ENCODE assay signal across 8 cellular contexts in the genomic region with DNA sequence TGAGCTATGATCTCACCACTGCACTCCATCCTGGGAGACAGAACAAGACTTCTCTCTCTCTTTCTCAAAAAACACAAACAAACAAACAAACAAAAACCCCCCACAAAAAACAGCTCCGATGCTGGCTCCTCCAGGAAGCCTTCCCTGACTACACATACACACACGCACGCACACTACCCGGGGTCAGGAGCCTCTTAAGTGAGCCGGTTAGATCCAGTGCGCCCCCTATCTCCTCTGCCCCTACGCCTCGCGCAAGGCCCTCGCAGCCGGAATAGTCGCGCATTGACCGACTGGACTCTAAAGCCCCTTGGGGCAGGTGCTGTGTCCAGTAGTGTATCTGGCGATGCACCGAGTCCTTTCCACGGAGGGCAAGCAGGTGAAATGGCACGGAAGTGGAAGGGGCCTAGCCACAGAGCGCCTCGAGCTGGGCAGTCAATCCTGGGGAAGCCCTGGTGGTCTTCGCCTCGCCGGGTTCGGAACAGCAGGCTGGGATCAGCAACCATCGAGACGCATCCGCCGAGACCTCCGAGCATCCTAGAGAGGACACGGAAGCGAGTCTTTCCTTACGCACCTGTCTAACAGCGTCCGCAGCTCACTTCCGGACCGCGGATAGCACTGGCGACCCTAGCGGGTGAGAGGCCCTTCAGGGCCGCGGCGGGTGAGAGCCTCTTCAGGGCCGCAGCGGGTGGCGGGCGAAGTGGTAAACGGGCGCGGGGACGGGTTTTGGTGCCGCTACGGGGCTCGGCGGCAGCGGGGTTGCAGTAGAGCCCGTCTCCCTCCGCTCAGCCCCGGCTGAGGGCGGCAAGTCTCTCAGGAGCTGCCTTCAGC. TPM values are rescaled to one million over a fixed set of nuclear protein-coding genes. Genes with fewer than 3 reads are reported as not detected.
DNase-seq lines count a peak whose midpoint lies in the region; FAIRE-seq and TF ChIP-seq lines count a peak whose summit lies in the region.

A gene (plus strand): TSS at position 588 of the 828 bp plus-strand sequence. CDS start 2,661 bp downstream, outside the sequence.

- H3K36me3 ChIP-seq in H7 (replicated peaks; ENCODE audit: control insufficient read depth, insufficient read depth, low read length) (peaks cover 25% of the 10 kb centered on the region), MG63 (peaks cover 16% of the 10 kb centered on the region), neuronal stem cell (replicated peaks in 1 of 2; ENCODE audit: control insufficient read depth in 2 of 2, insufficient read depth in 2 of 2, low read length in 2 of 2) (peaks cover 23 to 39% of the 10 kb centered on the region in 2 donors)

- no peak within 1 kb of the TSS for H2BK120ac ChIP-seq in neuronal stem cell (ENCODE audit: low read depth, low read length)

- peak within 1 kb of the TSS; percentile 100 for H3K23ac ChIP-seq in neuronal stem cell (ENCODE audit: low read depth, low read length, poor library complexity)

- H3K18ac ChIP-seq in neuronal stem cell (ENCODE audit: low read length) = peak within 1 kb of the TSS; percentile 100

- DNase-seq in H7 (peak; percentile 94), MG63 (peak; percentile 88), SIG-M5 treated with dmso at 0.1 percent for 504 hours (lab: John Stamatoyannopoulos, UW; ENCODE audit: unreplicated experiment) (peak; percentile 89), frontal cortex (ENCODE audit: low spot score in 2 of 2) (peak; percentile 83 to 90), neuronal stem cell (ENCODE audit: low spot score) (peak; percentile 96)
- peak; percentile 78 for DNase-seq in activated gamma-delta T cell treated with anti-CD3 and anti-CD28 coated beads, Interleukin-2, amount 50 U/mL, for 16 hours (ENCODE audit: low read depth)

- H3K4ac ChIP-seq in neuronal stem cell (ENCODE audit: low read length) = no peak within 1 kb of the TSS

- TF ChIP-seq CTCF in subcutaneous adipose tissue (IDR thresholded peaks at IDR 0.05; ENCODE audit: low read depth) = no peak

- peaks cover 7% of the 10 kb centered on the region for H3K79me1 ChIP-seq in neuronal stem cell (ENCODE audit: low read depth, low read length)

- peak within 1 kb of the TSS; percentile 99 for H4K8ac ChIP-seq in neuronal stem cell (ENCODE audit: low read depth, low read length)

- peak within 1 kb of the TSS; percentile 3 for H2BK5ac ChIP-seq in neuronal stem cell (ENCODE audit: low read length)

- H3K9me3 ChIP-seq in MG63 = no peaks in the 10 kb centered on the region
- no peaks in the 10 kb centered on the region for H3K9me3 ChIP-seq in neuronal stem cell (replicated peaks in 1 of 2; ENCODE audit: control insufficient read depth in 2 of 2, insufficient read depth in 1 of 2, low read depth in 1 of 2, low read length in 2 of 2)

- FAIRE-seq in G401.6 (lab: Jason Lieb, UNC) (peak; percentile 39), frontal cortex (lab: Jason Lieb, UNC) (no peak)

- peak within 1 kb of the TSS; percentile 97 for H3K9ac ChIP-seq in neuronal stem cell (ENCODE audit: low read depth, low read length, poor library complexity)

- H3K14ac ChIP-seq in neuronal stem cell (ENCODE audit: low read length) = peak within 1 kb of the TSS; percentile 10

- H3K4me3 ChIP-seq in H7 (ENCODE audit: insufficient read depth, low read depth, low read length) (peak within 1 kb of the TSS; percentile 94), MG63 (peak within 1 kb of the TSS; percentile 88), neuronal stem cell (ENCODE audit: low read length in 2 of 2) (peak within 1 kb of the TSS; percentile 59 to 91)

- H2AK5ac ChIP-seq in neuronal stem cell (ENCODE audit: low read depth, low read length) = peak within 1 kb of the TSS; percentile 6

- no peak within 1 kb of the TSS for H2BK12ac ChIP-seq in neuronal stem cell (ENCODE audit: low read length)

- H3K4me1 ChIP-seq in neuronal stem cell (ENCODE audit: control insufficient read depth in 2 of 2, insufficient read depth in 1 of 2, low read depth in 1 of 2, low read length in 2 of 2) = peaks cover 2 to 4% of the 10 kb centered on the region in 2 donors

- H2AFZ ChIP-seq in neuronal stem cell (ENCODE audit: low read length) = peak within 1 kb of the TSS; percentile 94

- no CpG with 5 or more reads among the region's 59 CpGs for WGBS in neuronal stem cell (ENCODE audit: extremely low coverage in 2 of 2, insufficient read length in 2 of 2, insufficient replicate concordance in 1 of 2), 2 donors

- no peak within 1 kb of the TSS for H4K91ac ChIP-seq in neuronal stem cell (ENCODE audit: low read depth, low read length, poor library complexity)

- H2BK15ac ChIP-seq in neuronal stem cell (ENCODE audit: low read length) = no peak within 1 kb of the TSS

- H3K27me3 ChIP-seq in H7 (ENCODE audit: control insufficient read depth, insufficient read depth, low read length) = no peaks in the 10 kb centered on the region
- no peaks in the 10 kb centered on the region for H3K27me3 ChIP-seq in MG63
- no peaks in the 10 kb centered on the region for H3K27me3 ChIP-seq in neuronal stem cell (ENCODE audit: control insufficient read depth in 3 of 3, insufficient read depth in 3 of 3, low read depth in 1 of 3, low read length in 3 of 3)

- peak within 1 kb of the TSS; percentile 87 for H3K4me2 ChIP-seq in neuronal stem cell (ENCODE audit: insufficient read depth, low read length, poor library complexity, severe bottlenecking)

- H3K27ac ChIP-seq in neuronal stem cell (replicated peaks; ENCODE audit: low read length) = peak within 1 kb of the TSS; percentile 80

RNA-seq across cellular contexts. Expression of the gene that starts here (rescaled TPM):
- 12.5 and 13.2 TPM in 2 replicates for total RNA-seq in H7 (2014; rRNA removed; shearing (Covaris generic))
- total RNA-seq in MG63 (2014; rRNA removed; shearing (Covaris generic); ENCODE audit: low replicate concordance) = 3.8 and 3.9 TPM in 2 replicates
- total RNA-seq in frontal cortex = 12.2 TPM
- polyA plus RNA-seq in neuronal stem cell (2013, experiment 1 of 2) = 5.5 TPM
- 5.9 TPM for polyA plus RNA-seq in neuronal stem cell (2013, experiment 2 of 2)
- 10 to 100 TPM; 10.7 to 17.1 (median 13.2) TPM for total RNA-seq in subcutaneous adipose tissue

Comparison
In these comparisons a context has a peak if more than half of its experiments do, and no peak if none do; other contexts are left out.
1. Peak in every context shown above with its lines: DNase-seq, H3K4me3 ChIP-seq and H3K27ac ChIP-seq.